1 cellular context compared by ENCODE assay signal in genomic region chr5:43105369-43106289, GRCh38.
TF ChIP-seq lines count a peak whose summit lies in the region.

No MANE protein-coding gene starts in this region.

TF ChIP-seq in GM12878, 131 proteins besides CTCF, POLR2A, EP300 and RAD21 (continued from another document):
- TF ChIP-seq MXI1 (IDR thresholded peaks at IDR 0.05; ENCODE audit: low read depth, low read length) (0 out of 2 replicates have a peak, but pooled peaks have one; percentile 20), IKZF2 (IDR thresholded peaks at IDR 0.05) (peak; percentile 64 to 71), BMI1 (IDR thresholded peaks at IDR 0.05; ENCODE audit: borderline replicate concordance) (0 out of 2 replicates have a peak, but pooled peaks have one; percentile 40), GATAD2B (conservative IDR thresholded peaks at IDR 0.05; ENCODE audit: low read depth) (no peak)
